ENCODE assay signal across 11 cellular contexts in genomic region chr12:47078086-47078395, GRCh38. TPM values are rescaled to one million over a fixed set of nuclear protein-coding genes. Genes with fewer than 3 reads are reported as not detected.
DNase-seq lines count a peak whose midpoint lies in the region; ATAC-seq and TF ChIP-seq lines count a peak whose summit lies in the region.
"Had no signal": no experiment of that assay in that cellular context is flagged by ENCODE, and none has a peak within 500 bp of the region (broad histone marks: within the 10 kb centered on the region; RNA-seq: fewer than 3 reads in every experiment).

No MANE protein-coding gene starts in this region.

- no peak for TF ChIP-seq POLR2A in suprapubic skin (IDR thresholded peaks at IDR 0.05)

- peak overlapping the region; percentile 86 for H3K4me3 Mint-ChIP-seq in activated CD4-positive, alpha-beta T cell treated with anti-CD3 and anti-CD28 coated beads, Interleukin-2, amount 10 ng/mL, durations not matched to agents 7 days and 5 days
- H3K4me3 Mint-ChIP-seq in activated T-helper 2 cell treated with anti-CD3 and anti-CD28 coated beads, Interferon-gamma antibody, Interleukin-2, Interleukin-4, amounts not matched to agents 10 μg/mL and 5 μg/mL and 100 μg/mL, durations not matched to agents 14 hours and 24 hours and 36 hours (ENCODE audit: low read depth), result peak overlapping the region; percentile 97

- H3K4me3 ChIP-seq in suprapubic skin, result peak overlapping the region; percentile 59

- WGBS in suprapubic skin, result 90% methylated on average over 8 of the region's 8 CpGs

- intact Hi-C loops in activated T-helper 2 cell treated with anti-CD3 and anti-CD28 coated beads, Interferon-gamma antibody, Interleukin-2, Interleukin-4, amounts not matched to agents 10 μg/mL and 5 μg/mL and 100 μg/mL, durations not matched to agents 14 hours and 24 hours and 36 hours (cut with micrococcal nuclease), result loop anchor here (2.0 kb wide), 1 partner anchor 229 kb away; no protein-coding TSS in a partner anchor

- H3K27me3 Mint-ChIP-seq in activated CD4-positive, alpha-beta T cell treated with anti-CD3 and anti-CD28 coated beads, Interleukin-2, amount 10 ng/mL, durations not matched to agents 7 days and 5 days, result no peaks in the 10 kb centered on the region
- H3K27me3 Mint-ChIP-seq in activated T-helper 2 cell treated with anti-CD3 and anti-CD28 coated beads, Interferon-gamma antibody, Interleukin-2, Interleukin-4, amounts not matched to agents 10 μg/mL and 5 μg/mL and 100 μg/mL, durations not matched to agents 14 hours and 24 hours and 36 hours (ENCODE audit: low read depth), result no peaks in the 10 kb centered on the region

- H3K36me3 ChIP-seq in suprapubic skin, result no peaks in the 10 kb centered on the region

- H3K9me3 Mint-ChIP-seq in activated CD4-positive, alpha-beta T cell treated with anti-CD3 and anti-CD28 coated beads, Interleukin-2, amount 10 ng/mL, durations not matched to agents 7 days and 5 days, result no peaks in the 10 kb centered on the region
- H3K9me3 Mint-ChIP-seq in activated T-helper 2 cell treated with anti-CD3 and anti-CD28 coated beads, Interferon-gamma antibody, Interleukin-2, Interleukin-4, amounts not matched to agents 10 μg/mL and 5 μg/mL and 100 μg/mL, durations not matched to agents 14 hours and 24 hours and 36 hours, result no peaks in the 10 kb centered on the region

- no peak overlapping the region for H3K27ac Mint-ChIP-seq in activated CD4-positive, alpha-beta T cell treated with anti-CD3 and anti-CD28 coated beads, Interleukin-2, amount 10 ng/mL, durations not matched to agents 7 days and 5 days
- H3K27ac Mint-ChIP-seq in activated T-helper 2 cell treated with anti-CD3 and anti-CD28 coated beads, Interferon-gamma antibody, Interleukin-2, Interleukin-4, amounts not matched to agents 10 μg/mL and 5 μg/mL and 100 μg/mL, durations not matched to agents 14 hours and 24 hours and 36 hours, result no peak overlapping the region

- H3K4me1 Mint-ChIP-seq in activated CD4-positive, alpha-beta T cell treated with anti-CD3 and anti-CD28 coated beads, Interleukin-2, amount 10 ng/mL, durations not matched to agents 7 days and 5 days, result peaks cover 55% of the 10 kb centered on the region
- peaks cover 48% of the 10 kb centered on the region for H3K4me1 Mint-ChIP-seq in activated T-helper 2 cell treated with anti-CD3 and anti-CD28 coated beads, Interferon-gamma antibody, Interleukin-2, Interleukin-4, amounts not matched to agents 10 μg/mL and 5 μg/mL and 100 μg/mL, durations not matched to agents 14 hours and 24 hours and 36 hours (ENCODE audit: low read depth)

- TF ChIP-seq EP300 in suprapubic skin (IDR thresholded peaks at IDR 0.05), result no peak

- no peaks in the 10 kb centered on the region for H3K27me3 ChIP-seq in suprapubic skin

- H3K4me1 ChIP-seq in suprapubic skin, result peaks cover 22% of the 10 kb centered on the region

- POLR2A ChIA-PET in activated CD4-positive, alpha-beta T cell treated with anti-CD3 and anti-CD28 coated beads, Interleukin-2, amount 10 ng/mL, durations not matched to agents 7 days and 5 days (lab: Charles Lee), result interaction anchor here (0.6 to 1.2 kb wide), 2 partner anchors 138 to 1123 kb away, joined by 3 read pairs; no protein-coding TSS in a partner anchor

- H3K9me3 ChIP-seq in suprapubic skin, result no peaks in the 10 kb centered on the region

- no peak for TF ChIP-seq CTCF in suprapubic skin (IDR thresholded peaks at IDR 0.05)

- no peak for DNase-seq in activated CD4-positive, alpha-beta T cell treated with anti-CD3 and anti-CD28 coated beads, Interleukin-2, amount 10 ng/mL, durations not matched to agents 7 days and 5 days
- no peak for DNase-seq in activated CD4-positive, alpha-beta T cell treated with anti-CD3 and anti-CD28 coated beads for 4 hours
- DNase-seq in activated T-helper 2 cell treated with anti-CD3 and anti-CD28 coated beads, Interferon-gamma antibody, Interleukin-2, Interleukin-4, amounts not matched to agents 10 μg/mL and 5 μg/mL and 100 μg/mL, durations not matched to agents 14 hours and 24 hours and 36 hours (ENCODE audit: low spot score), result no peak
- DNase-seq in kidney tubule cell (ENCODE audit: low spot score) (peak; percentile 19), suprapubic skin (ENCODE audit: low spot score in 2 of 2) (no peak), NCI-H69 (lab: John Stamatoyannopoulos, UW) (no peak), midbrain (lab: John Stamatoyannopoulos, UW) (no peak)
- DNase-seq: amniotic stem cell, foreskin melanocyte, NCI-H524 treated with DMSO at 0.1 percent for 48 hours had no signal

- CTCF ChIA-PET in activated CD4-positive, alpha-beta T cell treated with anti-CD3 and anti-CD28 coated beads, Interleukin-2, amount 10 ng/mL, durations not matched to agents 7 days and 5 days (lab: Charles Lee), result interaction anchor here (2.4 to 2.6 kb wide), 2 partner anchors 138 to 320 kb away, joined by 8 to 10 read pairs; no protein-coding TSS in a partner anchor

- H3K27ac ChIP-seq in suprapubic skin, result no peak overlapping the region

- ATAC-seq in GM18873 (IDR thresholded peaks at IDR 0.05; ENCODE audit: low FRiP score, unreplicated experiment), result no peak

- H3K36me3 Mint-ChIP-seq in activated CD4-positive, alpha-beta T cell treated with anti-CD3 and anti-CD28 coated beads, Interleukin-2, amount 10 ng/mL, durations not matched to agents 7 days and 5 days (ENCODE audit: low read depth), result peaks cover 16% of the 10 kb centered on the region
- peaks cover 28% of the 10 kb centered on the region for H3K36me3 Mint-ChIP-seq in activated T-helper 2 cell treated with anti-CD3 and anti-CD28 coated beads, Interferon-gamma antibody, Interleukin-2, Interleukin-4, amounts not matched to agents 10 μg/mL and 5 μg/mL and 100 μg/mL, durations not matched to agents 14 hours and 24 hours and 36 hours (ENCODE audit: low read depth)

RNA-seq across cellular contexts. Expression of gene PCED1B, which starts 1.4 kb away (rescaled TPM):
- 10 to 100 TPM; 58.7 to 59.7 TPM for total RNA-seq in activated CD4-positive, alpha-beta T cell treated with anti-CD3 and anti-CD28 coated beads, Interleukin-2, amount 10 ng/mL, durations not matched to agents 7 days and 5 days
- total RNA-seq in activated T-helper 2 cell treated with anti-CD3 and anti-CD28 coated beads, Interferon-gamma antibody, Interleukin-2, Interleukin-4, amounts not matched to agents 10 μg/mL and 5 μg/mL and 100 μg/mL, durations not matched to agents 14 hours and 24 hours and 36 hours, result 49.9 and 50.4 TPM in 2 replicates
- 1 to 10 TPM in 1 of 4 donors, under 1 TPM in 1, not detected in 2; 0.65 to 5.1 TPM for total RNA-seq in suprapubic skin

RNA-seq across cellular contexts. Expression of gene AMIGO2, which starts 1.7 kb away (rescaled TPM):
- 10 to 100 TPM; 10.3 to 10.8 TPM for total RNA-seq in activated CD4-positive, alpha-beta T cell treated with anti-CD3 and anti-CD28 coated beads, Interleukin-2, amount 10 ng/mL, durations not matched to agents 7 days and 5 days
- total RNA-seq in activated T-helper 2 cell treated with anti-CD3 and anti-CD28 coated beads, Interferon-gamma antibody, Interleukin-2, Interleukin-4, amounts not matched to agents 10 μg/mL and 5 μg/mL and 100 μg/mL, durations not matched to agents 14 hours and 24 hours and 36 hours, result 10.7 and 11.1 TPM in 2 replicates
- 1 to 10 TPM; 1.4 to 2.7 (median 2.3) TPM for total RNA-seq in suprapubic skin
